30 cellular contexts compared by ENCODE assay signal in genomic region chr2:102396012-102396411, GRCh38. TPM values are rescaled to one million over a fixed set of nuclear protein-coding genes. Genes with fewer than 3 reads are reported as not detected.
"Had no signal": no experiment of that assay in that cellular context is flagged by ENCODE, and none has a peak within 500 bp of the region (broad histone marks: within the 10 kb centered on the region; RNA-seq: fewer than 3 reads in every experiment).

No MANE protein-coding gene starts in this region.

- H3K4me1 ChIP-seq: suprapubic skin, testis, thyroid gland, tibial artery, tibial nerve, transverse colon, upper lobe of left lung, upper lobe of right lung, uterus, vagina had no signal

- H3K9me3 Mint-ChIP-seq: stimulated activated effector memory CD8-positive, alpha-beta T cell treated with anti-CD3 and anti-CD28 coated beads, Interleukin-12 subunit alpha, Interleukin-12 subunit beta, amount 100 ng/mL, for 72 hours; stimulated activated memory B cell treated with anti-CD40 and anti-IgM and Interleukin-4, amounts not matched to agents 10 μg/mL and 1 μg/mL and 100 μg/mL, for 72 hours; stimulated activated naive B cell treated with anti-CD40 and anti-IgM and Interleukin-4, amounts not matched to agents 10 μg/mL and 1 μg/mL and 100 μg/mL, for 72 hours; stimulated activated naive CD8-positive, alpha-beta T cell treated with anti-CD3 and anti-CD28 coated beads, Interleukin-15, amount 100 ng/mL, for 72 hours; stimulated activated naive CD8-positive, alpha-beta T cell treated with anti-CD3 and anti-CD28 coated beads, Interleukin-15, Interleukin-2, amounts not matched to agents 100 ng/mL and 50 ng/mL, for 24 hours; type B pancreatic cell had no signal

- H3K36me3 Mint-ChIP-seq: stimulated activated memory B cell treated with anti-CD40 and anti-IgM and Interleukin-4, amounts not matched to agents 10 μg/mL and 1 μg/mL and 100 μg/mL, for 72 hours; stimulated activated naive B cell treated with anti-CD40 and anti-IgM and Interleukin-4, amounts not matched to agents 10 μg/mL and 1 μg/mL and 100 μg/mL, for 72 hours; type B pancreatic cell had no signal

- H3K27ac Mint-ChIP-seq: stimulated activated effector memory CD8-positive, alpha-beta T cell treated with anti-CD3 and anti-CD28 coated beads, Interleukin-12 subunit alpha, Interleukin-12 subunit beta, amount 100 ng/mL, for 72 hours; stimulated activated memory B cell treated with anti-CD40 and anti-IgM and Interleukin-4, amounts not matched to agents 10 μg/mL and 1 μg/mL and 100 μg/mL, for 72 hours; stimulated activated naive B cell treated with anti-CD40 and anti-IgM and Interleukin-4, amounts not matched to agents 10 μg/mL and 1 μg/mL and 100 μg/mL, for 72 hours; stimulated activated naive CD8-positive, alpha-beta T cell treated with anti-CD3 and anti-CD28 coated beads, Interleukin-15, amount 100 ng/mL, for 72 hours; stimulated activated naive CD8-positive, alpha-beta T cell treated with anti-CD3 and anti-CD28 coated beads, Interleukin-15, Interleukin-2, amounts not matched to agents 100 ng/mL and 50 ng/mL, for 24 hours; type B pancreatic cell had no signal

- H3K4me3 ChIP-seq: stomach, suprapubic skin, testis, thoracic aorta, thyroid gland, tibial artery, tibial nerve, transverse colon, upper lobe of left lung, upper lobe of right lung, uterus, vagina had no signal

- H3K27me3 ChIP-seq: stomach, suprapubic skin, testis, thyroid gland, tibial artery, tibial nerve, transverse colon, upper lobe of left lung, upper lobe of right lung, uterus, vagina had no signal

- FAIRE-seq: urothelium cell line had no signal

- ATAC-seq: stimulated activated effector memory CD8-positive, alpha-beta T cell treated with anti-CD3 and anti-CD28 coated beads, Interleukin-12 subunit alpha, Interleukin-12 subunit beta, amount 100 ng/mL, for 72 hours; stimulated activated memory B cell treated with anti-CD40 and anti-IgM and Interleukin-4, amounts not matched to agents 10 μg/mL and 1 μg/mL and 100 μg/mL, for 72 hours; stimulated activated naive B cell treated with anti-CD40 and anti-IgM and Interleukin-4, amounts not matched to agents 10 μg/mL and 1 μg/mL and 100 μg/mL, for 72 hours; stimulated activated naive CD8-positive, alpha-beta T cell treated with anti-CD3 and anti-CD28 coated beads, Interleukin-15, amount 100 ng/mL, for 72 hours; stimulated activated naive CD8-positive, alpha-beta T cell treated with anti-CD3 and anti-CD28 coated beads, Interleukin-15, Interleukin-2, amounts not matched to agents 100 U/mL and 50 U/mL, for 24 hours; upper lobe of right lung had no signal

- H3K27me3 Mint-ChIP-seq: stimulated activated memory B cell treated with anti-CD40 and anti-IgM and Interleukin-4, amounts not matched to agents 10 μg/mL and 1 μg/mL and 100 μg/mL, for 72 hours; stimulated activated naive B cell treated with anti-CD40 and anti-IgM and Interleukin-4, amounts not matched to agents 10 μg/mL and 1 μg/mL and 100 μg/mL, for 72 hours; stimulated activated naive CD8-positive, alpha-beta T cell treated with anti-CD3 and anti-CD28 coated beads, Interleukin-15, amount 100 ng/mL, for 72 hours; stimulated activated naive CD8-positive, alpha-beta T cell treated with anti-CD3 and anti-CD28 coated beads, Interleukin-15, Interleukin-2, amounts not matched to agents 100 ng/mL and 50 ng/mL, for 24 hours had no signal

- DNase-seq: stimulated activated CD4-positive, alpha-beta T cell treated with anti-CD3 and anti-CD28 coated beads, Interleukin-2, amount 100 ng/mL, for 48 hours; stimulated activated CD4-positive, alpha-beta T cell treated with anti-CD3 and anti-CD28 coated beads, Interleukin-4, amount 100 ng/mL, for 1 hour; stimulated activated CD4-positive, alpha-beta T cell treated with anti-CD3 and anti-CD28 coated beads, Interleukin-4, amount 100 ng/mL, for 24 hours; stimulated activated CD4-positive, alpha-beta T cell treated with anti-CD3 and anti-CD28 coated beads, Interleukin-4, amount 100 ng/mL, for 4 hours; stimulated activated CD8-positive, alpha-beta memory T cell treated with anti-CD3 and anti-CD28 coated beads, Interleukin-4, amount 100 ng/mL, for 48 hours; stimulated activated naive B cell treated with anti-CD40 and anti-IgM and Interleukin-4, amounts not matched to agents 10 μg/mL and 1 μg/mL and 100 μg/mL, for 72 hours; stimulated activated naive CD4-positive, alpha-beta T cell; stimulated activated naive CD4-positive, alpha-beta T cell treated with Interleukin-2 at 50 U/mL for 16 hours; stimulated activated naive CD8-positive, alpha-beta T cell treated with anti-CD3 and anti-CD28 coated beads, Interleukin-15, amount 100 ng/mL, for 72 hours; stimulated activated naive CD8-positive, alpha-beta T cell treated with anti-CD3 and anti-CD28 coated beads, Interleukin-15, Interleukin-2, amounts not matched to agents 100 U/mL and 50 U/mL, for 24 hours; stomach; substantia nigra; testis; thyroid gland; tibial artery; transverse colon; trophoblast cell; upper lobe of left lung; upper lobe of right lung; uterus had no signal

- H3K27ac ChIP-seq: stomach, suprapubic skin, testis, thoracic aorta, thyroid gland, tibial artery, tibial nerve, transverse colon, upper lobe of left lung, upper lobe of right lung, uterus, vagina had no signal

- H3K4me1 Mint-ChIP-seq: stimulated activated memory B cell treated with anti-CD40 and anti-IgM and Interleukin-4, amounts not matched to agents 10 μg/mL and 1 μg/mL and 100 μg/mL, for 72 hours had no signal

- H3K36me3 ChIP-seq: stomach, suprapubic skin, thoracic aorta, thyroid gland, tibial artery, tibial nerve, transverse colon, upper lobe of right lung, uterus, vagina had no signal

- H3K9me3 ChIP-seq: stomach, suprapubic skin, testis, thoracic aorta, thyroid gland, tibial artery, tibial nerve, transverse colon, upper lobe of left lung, upper lobe of right lung, uterus, vagina had no signal

- H3K4me3 Mint-ChIP-seq: stimulated activated effector memory CD8-positive, alpha-beta T cell treated with anti-CD3 and anti-CD28 coated beads, Interleukin-12 subunit alpha, Interleukin-12 subunit beta, amount 100 ng/mL, for 72 hours; stimulated activated memory B cell treated with anti-CD40 and anti-IgM and Interleukin-4, amounts not matched to agents 10 μg/mL and 1 μg/mL and 100 μg/mL, for 72 hours; stimulated activated naive B cell treated with anti-CD40 and anti-IgM and Interleukin-4, amounts not matched to agents 10 μg/mL and 1 μg/mL and 100 μg/mL, for 72 hours; stimulated activated naive CD8-positive, alpha-beta T cell treated with anti-CD3 and anti-CD28 coated beads, Interleukin-15, amount 100 ng/mL, for 72 hours; stimulated activated naive CD8-positive, alpha-beta T cell treated with anti-CD3 and anti-CD28 coated beads, Interleukin-15, Interleukin-2, amounts not matched to agents 100 ng/mL and 50 ng/mL, for 24 hours; type B pancreatic cell had no signal

RNA-seq across cellular contexts. Expression of gene IL18RAP, which starts 26.9 kb away (rescaled TPM):
- total RNA-seq: temporal lobe had no signal

RNA-seq across cellular contexts. Expression of gene IL18R1, which starts 40.4 kb away (rescaled TPM):
- total RNA-seq: temporal lobe had no signal
